Comparison of ENCODE assay signal across 1 cellular context in the genomic region with DNA sequence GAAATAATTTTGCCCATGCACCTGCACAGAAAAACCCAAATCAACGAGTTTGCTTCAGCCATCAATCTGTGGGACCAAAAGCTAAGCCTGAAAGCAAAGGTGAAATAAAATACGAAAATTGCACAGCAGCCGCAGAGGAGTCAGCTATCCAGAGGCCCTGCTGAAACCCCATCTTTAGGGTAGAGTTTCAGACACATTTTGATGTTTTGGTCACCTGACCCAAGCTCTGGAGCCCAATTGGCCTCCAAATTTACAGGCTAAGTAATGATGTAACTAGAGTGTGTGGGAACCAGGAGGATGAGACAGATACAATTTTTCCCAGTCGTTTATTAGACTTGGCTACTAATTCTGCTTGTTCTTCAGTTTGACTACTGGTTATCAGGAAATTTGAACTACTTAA.
TF ChIP-seq lines count a peak whose summit lies in the region.

No MANE protein-coding gene starts in this region.

TF ChIP-seq in HepG2, 621 proteins besides CTCF, POLR2A, EP300 and RAD21 (continued from another document):
- TF ChIP-seq SIX1 (CRISPR knock-in tag; IDR thresholded peaks at IDR 0.05; ENCODE audit: borderline replicate concordance) (no peak), ZNF737 (CRISPR knock-in tag; IDR thresholded peaks at IDR 0.05; ENCODE audit: borderline replicate concordance) (no peak), NFRKB (IDR thresholded peaks at IDR 0.05) (no peak), NFIC (IDR thresholded peaks at IDR 0.05; ENCODE audit: low read length) (no peak), MED1 (CRISPR knock-in tag; IDR thresholded peaks at IDR 0.05) (no peak), NRL (CRISPR knock-in tag; IDR thresholded peaks at IDR 0.05; ENCODE audit: borderline replicate concordance) (no peak), ZNF292 (CRISPR knock-in tag; IDR thresholded peaks at IDR 0.05; ENCODE audit: borderline replicate concordance, low read depth) (no peak), GATAD2A (CRISPR knock-in tag; IDR thresholded peaks at IDR 0.05) (no peak)
- TF ChIP-seq, protein P1, sequence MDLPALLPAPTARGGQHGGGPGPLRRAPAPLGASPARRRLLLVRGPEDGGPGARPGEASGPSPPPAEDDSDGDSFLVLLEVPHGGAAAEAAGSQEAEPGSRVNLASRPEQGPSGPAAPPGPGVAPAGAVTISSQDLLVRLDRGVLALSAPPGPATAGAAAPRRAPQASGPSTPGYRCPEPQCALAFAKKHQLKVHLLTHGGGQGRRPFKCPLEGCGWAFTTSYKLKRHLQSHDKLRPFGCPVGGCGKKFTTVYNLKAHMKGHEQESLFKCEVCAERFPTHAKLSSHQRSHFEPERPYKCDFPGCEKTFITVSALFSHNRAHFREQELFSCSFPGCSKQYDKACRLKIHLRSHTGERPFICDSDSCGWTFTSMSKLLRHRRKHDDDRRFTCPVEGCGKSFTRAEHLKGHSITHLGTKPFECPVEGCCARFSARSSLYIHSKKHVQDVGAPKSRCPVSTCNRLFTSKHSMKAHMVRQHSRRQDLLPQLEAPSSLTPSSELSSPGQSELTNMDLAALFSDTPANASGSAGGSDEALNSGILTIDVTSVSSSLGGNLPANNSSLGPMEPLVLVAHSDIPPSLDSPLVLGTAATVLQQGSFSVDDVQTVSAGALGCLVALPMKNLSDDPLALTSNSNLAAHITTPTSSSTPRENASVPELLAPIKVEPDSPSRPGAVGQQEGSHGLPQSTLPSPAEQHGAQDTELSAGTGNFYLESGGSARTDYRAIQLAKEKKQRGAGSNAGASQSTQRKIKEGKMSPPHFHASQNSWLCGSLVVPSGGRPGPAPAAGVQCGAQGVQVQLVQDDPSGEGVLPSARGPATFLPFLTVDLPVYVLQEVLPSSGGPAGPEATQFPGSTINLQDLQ (CRISPR knock-in tag; IDR thresholded peaks at IDR 0.05): no peak
- TF ChIP-seq, protein P2, sequence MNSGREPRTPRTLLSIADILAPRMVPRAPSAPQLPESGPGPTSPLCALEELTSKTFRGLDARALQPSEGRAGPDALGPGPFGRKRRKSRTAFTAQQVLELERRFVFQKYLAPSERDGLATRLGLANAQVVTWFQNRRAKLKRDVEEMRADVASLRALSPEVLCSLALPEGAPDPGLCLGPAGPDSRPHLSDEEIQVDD (CRISPR knock-in tag; IDR thresholded peaks at IDR 0.05; ENCODE audit: borderline replicate concordance): no peak
TF ChIP-seq in HepG2: peak in this region for 0.
